Comparison of ENCODE assay signal across 9 cellular contexts in genomic region chr15:70319466-70319865, GRCh38.
DNase-seq lines count a peak whose midpoint lies in the region; ATAC-seq, FAIRE-seq and TF ChIP-seq lines count a peak whose summit lies in the region.
"Had no signal": no experiment of that assay in that cellular context is flagged by ENCODE, and none has a peak within 500 bp of the region (broad histone marks: within the 10 kb centered on the region; RNA-seq: fewer than 3 reads in every experiment).

No MANE protein-coding gene starts in this region.

- H3K36me3 ChIP-seq in RWPE2 (ENCODE audit: low read depth) (no peaks in the 10 kb centered on the region), ovary (no peaks in the 10 kb centered on the region)

- no peak for TF ChIP-seq POLR2A in ovary (IDR thresholded peaks at IDR 0.05)

- H3K9me3 ChIP-seq in RWPE2 (ENCODE audit: severe bottlenecking) (no peaks in the 10 kb centered on the region), ovary (no peaks in the 10 kb centered on the region)

- no peak for DNase-seq in RWPE2 (ENCODE audit: low spot score)
- DNase-seq in urothelium cell line (ENCODE audit: low spot score), result no peak
- DNase-seq in activated gamma-delta T cell (lab: John Stamatoyannopoulos, UW), result no peak
- DNase-seq in ovary, result no peak
- DNase-seq in stimulated activated CD4-positive, alpha-beta T cell treated with anti-CD3 and anti-CD28 coated beads, Interleukin-1b, Interleukin-23, amount 100 ng/mL, for 48 hours, result no peak
- DNase-seq: activated naive CD8-positive, alpha-beta T cell treated with anti-CD3 and anti-CD28 coated beads for 36 hours had no signal

- H3K27me3 ChIP-seq in RWPE2 (ENCODE audit: insufficient read depth, poor library complexity, severe bottlenecking) (no peaks in the 10 kb centered on the region), ovary (no peaks in the 10 kb centered on the region)

- FAIRE-seq in urothelium cell line (lab: Jason Lieb, UNC), result peak; percentile 53

- WGBS in ovary, 3 donors, result 83 to 85% (median 83%) methylated on average over 4 of the region's 4 CpGs

- H3K4me1 ChIP-seq in RWPE2 (ENCODE audit: insufficient read depth, poor library complexity, severe bottlenecking), result peaks cover 36% of the 10 kb centered on the region
- H3K4me1 ChIP-seq in ovary (ENCODE audit: insufficient read depth), result peaks cover 11% of the 10 kb centered on the region

- no peak overlapping the region for H3K4me3 ChIP-seq in RWPE2 (ENCODE audit: severe bottlenecking)
- H3K4me3 ChIP-seq in ovary, result no peak overlapping the region

- TF ChIP-seq CTCF in RWPE2 (IDR thresholded peaks at IDR 0.05; ENCODE audit: poor library complexity, severe bottlenecking), result no peak
- TF ChIP-seq CTCF in ovary (IDR thresholded peaks at IDR 0.05), result no peak

- intact Hi-C loops in ovary (cut with DNase I), result no loop called here

- H3K27ac ChIP-seq in RWPE2 (ENCODE audit: poor library complexity, severe bottlenecking), result peak overlapping the region; percentile 45
- no peak overlapping the region for H3K27ac ChIP-seq in ovary

- TF ChIP-seq EP300 in ovary (IDR thresholded peaks at IDR 0.05), result no peak

- peak; percentile 87 for ATAC-seq in GM19372 (IDR thresholded peaks at IDR 0.05; ENCODE audit: low read depth, unreplicated experiment)
- ATAC-seq in HG02973 (IDR thresholded peaks at IDR 0.05; ENCODE audit: unreplicated experiment), result peak; percentile 80
- no peak for ATAC-seq in RWPE2 (ENCODE audit: low read depth)
- ATAC-seq: Panc1 had no signal
